Comparison of ENCODE assay signal across 8 cellular contexts in genomic region chr6:27078734-27079357, GRCh38.
A peak's percentile ranks its signal among the peaks of the same experiment; 100 is the strongest.
DNase-seq lines count a peak whose midpoint lies in the region; ATAC-seq, FAIRE-seq and TF ChIP-seq lines count a peak whose summit lies in the region.

No MANE protein-coding gene starts in this region.

- H3K56ac ChIP-seq in H1 (replicated peaks; ENCODE audit: insufficient read length, low read depth, low read length) = no peak overlapping the region

- POLR2A ChIA-PET in H1 (lab: Charles Lee; ENCODE audit: partially characterized antibody) = interaction anchor here (1.0 to 1.6 kb wide), 3 partner anchors 8 to 53 kb away, joined by 3 to 4 read pairs (median 3); a partner anchor contains a TSS

- peak; percentile 88 for FAIRE-seq in H1 (lab: Jason Lieb, UNC)

- no peak overlapping the region for H2BK5ac ChIP-seq in H1 (ENCODE audit: low read depth, low read length)

- H3K9me3 ChIP-seq in H1 (ENCODE audit: insufficient read depth in 2 of 2, low read depth in 1 of 2, low read length in 1 of 2) (no peaks in the 10 kb centered on the region), testis (no peaks in the 10 kb centered on the region)

- H3K18ac ChIP-seq in H1 (ENCODE audit: extremely low read depth, low read length) = no peak overlapping the region

- H2AFZ ChIP-seq in H1 (ENCODE audit: low read length) = peak overlapping the region; percentile 99

- H3K4me3 Mint-ChIP-seq in mesothelial cell of epicardium = peak overlapping the region; percentile 69

- no peaks in the 10 kb centered on the region for H4K20me1 ChIP-seq in H1 (replicated peaks in 1 of 2; ENCODE audit: control insufficient read depth in 1 of 2, insufficient read depth in 2 of 2, low read length in 2 of 2)

- no peak overlapping the region for H3K27ac Mint-ChIP-seq in mesothelial cell of epicardium

- H3K36me3 Mint-ChIP-seq in mesothelial cell of epicardium = no peaks in the 10 kb centered on the region

- 0 out of 3 replicates have a peak, but pooled peaks of 1 of the 2 experiments have one; percentile 35 for TF ChIP-seq POLR2A in H1 (IDR thresholded peaks at IDR 0.05; ENCODE audit: control extremely low read depth in 1 of 2, low read depth in 2 of 2, low read length in 2 of 2)
- no peak for TF ChIP-seq POLR2A in testis (IDR thresholded peaks at IDR 0.05)

- DNase-seq in AG20443 (ENCODE audit: low spot score) (peak; percentile 57), NCI-H446 treated with DMSO at 0.1 percent for 48 hours (lab: John Stamatoyannopoulos, UW) (peak; percentile 52), H1 (ENCODE audit: low read depth in 1 of 2, low spot score in 2 of 2) (peak; percentile 27 to 83), mesothelial cell of epicardium (ENCODE audit: low spot score in 2 of 2, unreplicated experiment in 2 of 2) (peak in 1 of 2 experiments; percentile 46), testis (peak; percentile 70)
- peak; percentile 20 for DNase-seq in activated CD4-positive, alpha-beta T cell treated with anti-CD3 and anti-CD28 coated beads, Interleukin-2, amount 50 U/mL, for 1 hour

- peak; percentile 53 for ATAC-seq in GM18520 (IDR thresholded peaks at IDR 0.05; ENCODE audit: unreplicated experiment)
- ATAC-seq in HG03175 (IDR thresholded peaks at IDR 0.05; ENCODE audit: unreplicated experiment) = peak; percentile 73

- no peaks in the 10 kb centered on the region for H3K4me1 Mint-ChIP-seq in mesothelial cell of epicardium

- H3K79me1 ChIP-seq in H1 (ENCODE audit: low read depth, low read length) = no peaks in the 10 kb centered on the region

- no peak overlapping the region for H2BK15ac ChIP-seq in H1 (ENCODE audit: low read length)

- H4K8ac ChIP-seq in H1 (ENCODE audit: extremely low read depth, insufficient read depth, low read length) = no peak overlapping the region

- intact Hi-C loops in testis (cut with DNase I; ENCODE audit: low total_unique reads) = no loop called here

- TF ChIP-seq EP300 in H1 (IDR thresholded peaks at IDR 0.05; ENCODE audit: borderline replicate concordance in 1 of 2, low read depth in 2 of 2, low read length in 2 of 2) = no peak

- H3K23me2 ChIP-seq in H1 (ENCODE audit: low read depth, low read length) = no peaks in the 10 kb centered on the region

- H3K27me3 ChIP-seq in H1 (replicated peaks in 1 of 4; ENCODE audit: control insufficient read depth in 3 of 4, extremely low read depth in 1 of 4, insufficient read depth in 3 of 4, low read length in 3 of 4) = no peaks in the 10 kb centered on the region
- H3K27me3 ChIP-seq in testis = no peaks in the 10 kb centered on the region

- no peaks in the 10 kb centered on the region for H3K9me3 Mint-ChIP-seq in mesothelial cell of epicardium

- no peak overlapping the region for H3K4ac ChIP-seq in H1 (replicated peaks; ENCODE audit: insufficient read length, low read depth, low read length)

- no peak overlapping the region for H2AK5ac ChIP-seq in H1 (ENCODE audit: low read depth, low read length)

- no peak overlapping the region for H4K5ac ChIP-seq in H1 (ENCODE audit: insufficient read length, low read depth, low read length)

- H3K14ac ChIP-seq in H1 (ENCODE audit: insufficient read length) = no peak overlapping the region

- H4K91ac ChIP-seq in H1 (replicated peaks; ENCODE audit: insufficient read length, low read length) = no peak overlapping the region

- H3K36me3 ChIP-seq in H1 (ENCODE audit: control insufficient read depth in 2 of 4, insufficient read depth in 4 of 4, low read length in 3 of 4) (no peaks in the 10 kb centered on the region), testis (ENCODE audit: low read depth, missing control alignments) (no peaks in the 10 kb centered on the region)

- H3K4me3 ChIP-seq in H1 (ENCODE audit: extremely low read depth in 1 of 4, insufficient read depth in 2 of 4, low read depth in 3 of 4, low read length in 4 of 4) = peak overlapping the region; percentile 62 to 79 (median 73)
- peak overlapping the region in 1 of 2 donors; percentile 14 for H3K4me3 ChIP-seq in testis

- no peak overlapping the region for H2BK20ac ChIP-seq in H1 (ENCODE audit: low read length)

- peak overlapping the region in 1 of 4 experiments; percentile 29; a peak in 2 of 7 replicates for H3K9ac ChIP-seq in H1 (replicated peaks in 1 of 4; ENCODE audit: extremely low read depth in 1 of 4, low read depth in 3 of 4, low read length in 3 of 4)

- H3K27ac ChIP-seq in H1 (ENCODE audit: low read depth, low read length) (no peak overlapping the region), testis (peak overlapping the region in 1 of 2 donors; percentile 21)

- CTCF ChIA-PET in H1 (lab: Charles Lee; ENCODE audit: partially characterized antibody) = interaction anchor here (0.9 to 3.6 kb wide), 13 partner anchors 9 to 335 kb away, joined by 3 to 10 read pairs (median 4); no protein-coding TSS in a partner anchor

- no peak overlapping the region for H3K23ac ChIP-seq in H1 (ENCODE audit: insufficient read length)

- H2BK12ac ChIP-seq in H1 (ENCODE audit: low read depth, low read length) = no peak overlapping the region

- WGBS in H1 (ENCODE audit: extremely low coverage in 1 of 2, insufficient coverage in 1 of 2, insufficient read length in 1 of 2, insufficient replicate concordance in 2 of 2, low coverage in 1 of 2, low lambda C conversion rate in 2 of 2, missing lambda C conversion rate in 1 of 2), 2 experiments = 9% methylated on average over 9 of the region's 9 CpGs; no CpG with 5 or more reads in 1 of the 2 experiments
- 2 to 3% methylated on average over 9 of the region's 9 CpGs for WGBS in testis, 2 donors

- peaks cover 37% of the 10 kb centered on the region for H3K27me3 Mint-ChIP-seq in mesothelial cell of epicardium (ENCODE audit: low read depth)

- H2BK120ac ChIP-seq in H1 (replicated peaks; ENCODE audit: low read depth, low read length) = no peak overlapping the region

- peak; percentile 76 to 85 for TF ChIP-seq RAD21 in H1 (IDR thresholded peaks at IDR 0.05 in 1 of 2, conservative IDR thresholded peaks at IDR 0.05 in 1 of 2; ENCODE audit: low read depth in 2 of 2, low read length in 2 of 2)

- peak in 2 of 3 experiments; percentile 66 to 81; a peak in 3 of 4 replicates for TF ChIP-seq CTCF in H1 (IDR thresholded peaks at IDR 0.05; ENCODE audit: control extremely low read depth in 1 of 3, insufficient read depth in 1 of 3, low read depth in 1 of 3, low read length in 3 of 3)
- peak; percentile 67 for TF ChIP-seq CTCF in mesothelial cell of epicardium (IDR thresholded peaks at IDR 0.05; ENCODE audit: unreplicated experiment)
- peak; percentile 45 to 57 (median 53) for TF ChIP-seq CTCF in testis (IDR thresholded peaks at IDR 0.05)

- peak overlapping the region; percentile 12 to 63 for H3K4me2 ChIP-seq in H1 (ENCODE audit: insufficient read depth in 1 of 2, low read depth in 2 of 2, low read length in 2 of 2)

- no peaks in the 10 kb centered on the region for H3K79me2 ChIP-seq in H1 (ENCODE audit: control insufficient read depth in 1 of 2, insufficient read depth in 2 of 2, low read length in 2 of 2)

- H3K4me1 ChIP-seq in H1 (replicated peaks in 1 of 4; ENCODE audit: control insufficient read depth in 3 of 4, insufficient read depth in 4 of 4, low read length in 3 of 4) (no peaks in the 10 kb centered on the region), testis (no peaks in the 10 kb centered on the region)

TF ChIP-seq in H1, 55 proteins besides CTCF, POLR2A, EP300 and RAD21:
- no peak for TF ChIP-seq EGR1 (IDR thresholded peaks at IDR 0.05; ENCODE audit: borderline replicate concordance, low read depth, low read length)
- peak; percentile 95 for TF ChIP-seq ASH2L (IDR thresholded peaks at IDR 0.05; ENCODE audit: low read length)
- TF ChIP-seq GABPA (IDR thresholded peaks at IDR 0.05; ENCODE audit: borderline replicate concordance, insufficient read depth, low read length) = no peak
- TF ChIP-seq, protein P1, sequence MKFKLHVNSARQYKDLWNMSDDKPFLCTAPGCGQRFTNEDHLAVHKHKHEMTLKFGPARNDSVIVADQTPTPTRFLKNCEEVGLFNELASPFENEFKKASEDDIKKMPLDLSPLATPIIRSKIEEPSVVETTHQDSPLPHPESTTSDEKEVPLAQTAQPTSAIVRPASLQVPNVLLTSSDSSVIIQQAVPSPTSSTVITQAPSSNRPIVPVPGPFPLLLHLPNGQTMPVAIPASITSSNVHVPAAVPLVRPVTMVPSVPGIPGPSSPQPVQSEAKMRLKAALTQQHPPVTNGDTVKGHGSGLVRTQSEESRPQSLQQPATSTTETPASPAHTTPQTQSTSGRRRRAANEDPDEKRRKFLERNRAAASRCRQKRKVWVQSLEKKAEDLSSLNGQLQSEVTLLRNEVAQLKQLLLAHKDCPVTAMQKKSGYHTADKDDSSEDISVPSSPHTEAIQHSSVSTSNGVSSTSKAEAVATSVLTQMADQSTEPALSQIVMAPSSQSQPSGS (IDR thresholded peaks at IDR 0.05; ENCODE audit: low read length) = peak; percentile 29; the same call in 1 of the 2 replicates
- TF ChIP-seq PHF8 (conservative IDR thresholded peaks at IDR 0.05; ENCODE audit: low read depth, low read length) = peak; percentile 53; the same call in 1 of the 2 replicates
- peak in 1 of 2 experiments; percentile 14; a peak in 1 of 4 replicates for TF ChIP-seq HDAC2 (IDR thresholded peaks at IDR 0.05; ENCODE audit: borderline replicate concordance in 1 of 2, low read depth in 2 of 2, low read length in 2 of 2)
- peak in 1 of 2 experiments; percentile 67; a peak in 1 of 4 replicates for TF ChIP-seq SIN3A (conservative IDR thresholded peaks at IDR 0.05 in 1 of 2, IDR thresholded peaks at IDR 0.05 in 1 of 2; ENCODE audit: low read depth in 1 of 2, low read length in 2 of 2)
- TF ChIP-seq SP4 (IDR thresholded peaks at IDR 0.05; ENCODE audit: low read length) = 0 out of 2 replicates have a peak, but pooled peaks have one; percentile 43
